ENCODE assay signal across 20 cellular contexts in genomic region chr15:86620636-86621349, GRCh38.
A peak's percentile ranks its signal among the peaks of the same experiment; 100 is the strongest.
DNase-seq lines count a peak whose midpoint lies in the region; ATAC-seq and TF ChIP-seq lines count a peak whose summit lies in the region.
"Had no signal": no experiment of that assay in that cellular context is flagged by ENCODE, and none has a peak within 500 bp of the region (broad histone marks: within the 10 kb centered on the region; RNA-seq: fewer than 3 reads in every experiment).

No MANE protein-coding gene starts in this region.

- no peak for ATAC-seq in GM23338
- no peak for ATAC-seq in activated T-helper 17 cell treated with anti-CD3 and anti-CD28 coated beads, Interleukin-2, amount 50 U/mL, for 72 hours (replicated peaks)
- ATAC-seq: Panc1 had no signal

- H3K4me2 ChIP-seq in GM23338 = 0 out of 2 replicates have a peak overlapping the region, but pooled peaks have one; percentile 10

- peak overlapping the region; percentile 34; the same call in 1 of the 2 replicates for H3K27ac ChIP-seq in GM23338 (ENCODE audit: low read depth)
- H3K27ac ChIP-seq: C4-2B, SJSA1 had no signal

- H3K4me3 ChIP-seq in GM23338 (no peak overlapping the region), retinal pigment epithelial cell (ENCODE audit: low read length) (no peak overlapping the region), BE2C (ENCODE audit: low read depth, low read length) (no peak overlapping the region)
- H3K4me3 ChIP-seq: MG63, SJSA1 had no signal

- H3K4me1 Mint-ChIP-seq in GM23338 = peaks cover 9% of the 10 kb centered on the region; the same call in 2 of the 3 replicates
- peaks cover 28% of the 10 kb centered on the region for H3K4me1 Mint-ChIP-seq in activated T-helper 17 cell treated with anti-CD3 and anti-CD28 coated beads, Interleukin-2, amount 50 U/mL, for 72 hours

- no peaks in the 10 kb centered on the region for H4K20me1 ChIP-seq in GM23338 (replicated peaks; ENCODE audit: insufficient read depth)

- H3K27ac Mint-ChIP-seq in GM23338 = no peak overlapping the region
- peak overlapping the region; percentile 7 for H3K27ac Mint-ChIP-seq in activated T-helper 17 cell treated with anti-CD3 and anti-CD28 coated beads, Interleukin-2, amount 50 U/mL, for 72 hours
- H3K27ac Mint-ChIP-seq: HFFc6 had no signal

- no peaks in the 10 kb centered on the region for H3K27me3 ChIP-seq in GM23338 (ENCODE audit: insufficient read depth)
- H3K27me3 ChIP-seq in BE2C = no peaks in the 10 kb centered on the region
- H3K27me3 ChIP-seq: MG63, SJSA1 had no signal

- H3K9me3 Mint-ChIP-seq in GM23338 = no peaks in the 10 kb centered on the region
- H3K9me3 Mint-ChIP-seq in activated T-helper 17 cell treated with anti-CD3 and anti-CD28 coated beads, Interleukin-2, amount 50 U/mL, for 72 hours = no peaks in the 10 kb centered on the region

- intact Hi-C loops in posterior vena cava (cut with DNase I) = no loop called here

- peaks cover 3% of the 10 kb centered on the region; the same call in 1 of the 2 replicates for H3K9me2 ChIP-seq in GM23338 (ENCODE audit: insufficient read depth)

- H3K36me3 Mint-ChIP-seq in GM23338 (ENCODE audit: low read depth) = no peaks in the 10 kb centered on the region
- no peaks in the 10 kb centered on the region for H3K36me3 Mint-ChIP-seq in activated T-helper 17 cell treated with anti-CD3 and anti-CD28 coated beads, Interleukin-2, amount 50 U/mL, for 72 hours (ENCODE audit: low read depth)

- H3K4me3 Mint-ChIP-seq in GM23338 = no peak overlapping the region
- peak overlapping the region; percentile 3 for H3K4me3 Mint-ChIP-seq in activated T-helper 17 cell treated with anti-CD3 and anti-CD28 coated beads, Interleukin-2, amount 50 U/mL, for 72 hours
- H3K4me3 Mint-ChIP-seq: HFFc6 had no signal

- no peaks in the 10 kb centered on the region; the same call in 1 of the 2 replicates for H3K9me3 ChIP-seq in BE2C
- H3K9me3 ChIP-seq: MG63, SJSA1 had no signal

- H3K4me1 ChIP-seq in GM23338 (ENCODE audit: insufficient read depth) = peaks cover 12% of the 10 kb centered on the region; the same call in 1 of the 2 replicates
- no peaks in the 10 kb centered on the region for H3K4me1 ChIP-seq in BE2C

- DNase-seq in GM23338 (ENCODE audit: low spot score) (peak; percentile 30), left kidney (ENCODE audit: low read depth, low spot score) (peak; percentile 10), retinal pigment epithelial cell (ENCODE audit: low read depth) (peak; percentile 75), activated gamma-delta T cell treated with Interleukin-2 at 50 U/mL for 16 hours (no peak), posterior vena cava (ENCODE audit: low spot score) (no peak), BE2C (no peak)
- DNase-seq in activated CD8-positive, alpha-beta memory T cell treated with anti-CD3 and anti-CD28 coated beads for 24 hours = no peak
- DNase-seq: DMS79, HFFc6, IMR-90, MG63, NCI-H1092, NCI-H1436 treated with DMSO at 0.1 percent for 48 hours, NCI-H2029 treated with DMSO at 0.1 percent for 48 hours, NCI-H2171 treated with DMSO at 0.1 percent for 48 hours, NCI-H446 had no signal

- H3K27me3 Mint-ChIP-seq in GM23338 (ENCODE audit: insufficient read depth, low read depth, poor library complexity) = peaks cover 2% of the 10 kb centered on the region
- no peaks in the 10 kb centered on the region for H3K27me3 Mint-ChIP-seq in activated T-helper 17 cell treated with anti-CD3 and anti-CD28 coated beads, Interleukin-2, amount 50 U/mL, for 72 hours

- TF ChIP-seq CTCF in GM23338 (conservative IDR thresholded peaks at IDR 0.05; ENCODE audit: low read depth in 2 of 2) (no peak), retinal pigment epithelial cell (conservative IDR thresholded peaks at IDR 0.05; ENCODE audit: low read depth, low read length) (no peak), BE2C (IDR thresholded peaks at IDR 0.05; ENCODE audit: low read depth, low read length) (no peak)

- no peaks in the 10 kb centered on the region for H3F3A ChIP-seq in GM23338 (replicated peaks; ENCODE audit: low read depth)

- H2AFZ ChIP-seq in GM23338 = no peak overlapping the region

- H3K36me3 ChIP-seq in GM23338 (ENCODE audit: insufficient read depth) (no peaks in the 10 kb centered on the region), BE2C (no peaks in the 10 kb centered on the region)
- H3K36me3 ChIP-seq: MG63, SJSA1 had no signal

- no peaks in the 10 kb centered on the region for H3K79me2 ChIP-seq in GM23338 (replicated peaks; ENCODE audit: insufficient read depth)

TF ChIP-seq in GM23338, 12 proteins besides CTCF, POLR2A, EP300 and RAD21 (continues in another document):
- TF ChIP-seq JUNB (IDR thresholded peaks at IDR 0.05; ENCODE audit: unreplicated experiment) (no peak), NANOG (IDR thresholded peaks at IDR 0.05; ENCODE audit: borderline replicate concordance) (no peak), CREB1 (CRISPR knock-in tag; IDR thresholded peaks at IDR 0.05; ENCODE audit: low read depth) (no peak), EZH2phosphoT487 (IDR thresholded peaks at IDR 0.05; ENCODE audit: unreplicated experiment) (no peak)
- TF ChIP-seq, protein P1, sequence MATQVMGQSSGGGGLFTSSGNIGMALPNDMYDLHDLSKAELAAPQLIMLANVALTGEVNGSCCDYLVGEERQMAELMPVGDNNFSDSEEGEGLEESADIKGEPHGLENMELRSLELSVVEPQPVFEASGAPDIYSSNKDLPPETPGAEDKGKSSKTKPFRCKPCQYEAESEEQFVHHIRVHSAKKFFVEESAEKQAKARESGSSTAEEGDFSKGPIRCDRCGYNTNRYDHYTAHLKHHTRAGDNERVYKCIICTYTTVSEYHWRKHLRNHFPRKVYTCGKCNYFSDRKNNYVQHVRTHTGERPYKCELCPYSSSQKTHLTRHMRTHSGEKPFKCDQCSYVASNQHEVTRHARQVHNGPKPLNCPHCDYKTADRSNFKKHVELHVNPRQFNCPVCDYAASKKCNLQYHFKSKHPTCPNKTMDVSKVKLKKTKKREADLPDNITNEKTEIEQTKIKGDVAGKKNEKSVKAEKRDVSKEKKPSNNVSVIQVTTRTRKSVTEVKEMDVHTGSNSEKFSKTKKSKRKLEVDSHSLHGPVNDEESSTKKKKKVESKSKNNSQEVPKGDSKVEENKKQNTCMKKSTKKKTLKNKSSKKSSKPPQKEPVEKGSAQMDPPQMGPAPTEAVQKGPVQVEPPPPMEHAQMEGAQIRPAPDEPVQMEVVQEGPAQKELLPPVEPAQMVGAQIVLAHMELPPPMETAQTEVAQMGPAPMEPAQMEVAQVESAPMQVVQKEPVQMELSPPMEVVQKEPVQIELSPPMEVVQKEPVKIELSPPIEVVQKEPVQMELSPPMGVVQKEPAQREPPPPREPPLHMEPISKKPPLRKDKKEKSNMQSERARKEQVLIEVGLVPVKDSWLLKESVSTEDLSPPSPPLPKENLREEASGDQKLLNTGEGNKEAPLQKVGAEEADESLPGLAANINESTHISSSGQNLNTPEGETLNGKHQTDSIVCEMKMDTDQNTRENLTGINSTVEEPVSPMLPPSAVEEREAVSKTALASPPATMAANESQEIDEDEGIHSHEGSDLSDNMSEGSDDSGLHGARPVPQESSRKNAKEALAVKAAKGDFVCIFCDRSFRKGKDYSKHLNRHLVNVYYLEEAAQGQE (IDR thresholded peaks at IDR 0.05; ENCODE audit: unreplicated experiment) = no peak
- TF ChIP-seq, protein P2, sequence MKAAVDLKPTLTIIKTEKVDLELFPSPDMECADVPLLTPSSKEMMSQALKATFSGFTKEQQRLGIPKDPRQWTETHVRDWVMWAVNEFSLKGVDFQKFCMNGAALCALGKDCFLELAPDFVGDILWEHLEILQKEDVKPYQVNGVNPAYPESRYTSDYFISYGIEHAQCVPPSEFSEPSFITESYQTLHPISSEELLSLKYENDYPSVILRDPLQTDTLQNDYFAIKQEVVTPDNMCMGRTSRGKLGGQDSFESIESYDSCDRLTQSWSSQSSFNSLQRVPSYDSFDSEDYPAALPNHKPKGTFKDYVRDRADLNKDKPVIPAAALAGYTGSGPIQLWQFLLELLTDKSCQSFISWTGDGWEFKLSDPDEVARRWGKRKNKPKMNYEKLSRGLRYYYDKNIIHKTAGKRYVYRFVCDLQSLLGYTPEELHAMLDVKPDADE (IDR thresholded peaks at IDR 0.05) = no peak

Comparison
In these comparisons a context has a peak if more than half of its experiments do, and no peak if none do; other contexts are left out.
1. DNase-seq: peak in GM23338 (single experiment), left kidney (single experiment) and retinal pigment epithelial cell (single experiment); none in activated gamma-delta T cell treated with Interleukin-2 at 50 U/mL for 16 hours (single experiment), posterior vena cava (single experiment), BE2C (single experiment) and activated CD8-positive, alpha-beta memory T cell treated with anti-CD3 and anti-CD28 coated beads for 24 hours (single experiment).